In genomic region chr1:203309115-203309429, GRCh38 we compare ENCODE assay signal across 2 cellular contexts.
TF ChIP-seq lines count a peak whose summit lies in the region.

No MANE protein-coding gene starts in this region.

TF ChIP-seq in GM23338, 12 proteins besides CTCF, POLR2A, EP300 and RAD21:
- no peak for TF ChIP-seq ZNF331 (CRISPR knock-in tag; IDR thresholded peaks at IDR 0.05; ENCODE audit: low read depth)
- no peak for TF ChIP-seq ZNF462 (CRISPR knock-in tag; IDR thresholded peaks at IDR 0.05)
- no peak for TF ChIP-seq EZH2 (IDR thresholded peaks at IDR 0.05; ENCODE audit: low read depth, unreplicated experiment)
- TF ChIP-seq REST (IDR thresholded peaks at IDR 0.05; ENCODE audit: unreplicated experiment): no peak

TF ChIP-seq in HepG2, 621 proteins besides CTCF, POLR2A, EP300 and RAD21:
- TF ChIP-seq ZNF570 (CRISPR knock-in tag; IDR thresholded peaks at IDR 0.05; ENCODE audit: borderline replicate concordance) (no peak), ZNF317 (CRISPR knock-in tag; IDR thresholded peaks at IDR 0.05) (no peak), ZNF10 (CRISPR knock-in tag; IDR thresholded peaks at IDR 0.05; ENCODE audit: borderline replicate concordance, low read depth) (no peak), PHB2 (IDR thresholded peaks at IDR 0.05; ENCODE audit: partially characterized antibody) (no peak), ZSCAN25 (CRISPR knock-in tag; IDR thresholded peaks at IDR 0.05) (no peak)
